ENCODE assay signal across 8 cellular contexts in genomic region chr2:171522804-171523338, GRCh38.
DNase-seq lines count a peak whose midpoint lies in the region; ATAC-seq, FAIRE-seq and TF ChIP-seq lines count a peak whose summit lies in the region.

No MANE protein-coding gene starts in this region.

- H3K4me1 ChIP-seq in OCI-LY1 (ENCODE audit: insufficient read depth, low read length, severe bottlenecking): no peaks in the 10 kb centered on the region

- H3K4me2 ChIP-seq in OCI-LY1 (ENCODE audit: low read length): peak overlapping the region; percentile 50

- H2AFZ ChIP-seq in OCI-LY1 (ENCODE audit: low read length): no peak overlapping the region

- no peaks in the 10 kb centered on the region for H3F3A ChIP-seq in OCI-LY1 (ENCODE audit: insufficient read depth, low read length)

- H3K4me3 ChIP-seq in GM12864 (ENCODE audit: low read depth, low read length): peak overlapping the region; percentile 95
- peak overlapping the region; percentile 34 for H3K4me3 ChIP-seq in OCI-LY1 (ENCODE audit: low read depth, low read length, poor library complexity, severe bottlenecking)

- H3K79me2 ChIP-seq in OCI-LY1 (ENCODE audit: insufficient read depth, low read length): no peaks in the 10 kb centered on the region

- TF ChIP-seq CTCF in GM12864 (IDR thresholded peaks at IDR 0.05; ENCODE audit: low read depth, low read length, missing control alignments) (no peak), OCI-LY1 (IDR thresholded peaks at IDR 0.05; ENCODE audit: low read length) (no peak), D721Med (IDR thresholded peaks at IDR 0.05; ENCODE audit: insufficient read depth, missing control alignments) (no peak)

- no peaks in the 10 kb centered on the region for H3K36me3 ChIP-seq in OCI-LY1 (ENCODE audit: insufficient read depth, low read length)

- ATAC-seq in GM21786 (IDR thresholded peaks at IDR 0.05; ENCODE audit: unreplicated experiment): peak; percentile 31

- H3K9ac ChIP-seq in OCI-LY1 (ENCODE audit: low read length): no peak overlapping the region

- peaks cover 6% of the 10 kb centered on the region; the same call in 1 of the 2 replicates for H3K27me3 ChIP-seq in OCI-LY1 (ENCODE audit: insufficient read depth, low read length)

- DNase-seq in GM12864 (ENCODE audit: low read depth): no peak
- DNase-seq in caudate nucleus (lab: John Stamatoyannopoulos, UW): peak in 31 of 61 donors; percentile 8 to 72 (median 47)
- peak; percentile 2 for DNase-seq in kidney tubule cell (ENCODE audit: low spot score)
- peak; percentile 11 for DNase-seq in stimulated activated CD8-positive, alpha-beta memory T cell treated with anti-CD3 and anti-CD28 coated beads, Interleukin-4, amount 100 ng/mL, for 24 hours (ENCODE audit: low read depth)
- no peak for DNase-seq in NCI-H2081 (lab: John Stamatoyannopoulos, UW)
- no peak for DNase-seq in D721Med (ENCODE audit: insufficient read length, low spot score)

- H4K20me1 ChIP-seq in OCI-LY1 (ENCODE audit: insufficient read depth, low read length): no peaks in the 10 kb centered on the region

- H3K27ac ChIP-seq in OCI-LY1 (ENCODE audit: low read depth, low read length, poor library complexity, severe bottlenecking) (no peak overlapping the region), caudate nucleus (ENCODE audit: low read depth, low read length) (peak overlapping the region; percentile 90)

- no peaks in the 10 kb centered on the region for H3K9me3 ChIP-seq in OCI-LY1 (ENCODE audit: low read length)

- no peaks in the 10 kb centered on the region for H3K9me2 ChIP-seq in OCI-LY1 (ENCODE audit: low read depth, low read length)

- FAIRE-seq in D721Med (lab: Jason Lieb, UNC): no peak

Comparison
In these comparisons a context has a peak if more than half of its experiments do, and no peak if none do; other contexts are left out.
1. DNase-seq: peak in caudate nucleus (31 of 61), kidney tubule cell (single experiment) and stimulated activated CD8-positive, alpha-beta memory T cell treated with anti-CD3 and anti-CD28 coated beads, Interleukin-4, amount 100 ng/mL, for 24 hours (single experiment); none in GM12864 (single experiment), NCI-H2081 (0 of 2) and D721Med (single experiment).